ENCODE assay signal across 8 cellular contexts in genomic region chr5:62305715-62306493, GRCh38. TPM values are rescaled to one million over a fixed set of nuclear protein-coding genes. Genes with fewer than 3 reads are reported as not detected.
DNase-seq lines count a peak whose midpoint lies in the region; ATAC-seq and TF ChIP-seq lines count a peak whose summit lies in the region.

Gene KIF2A (plus strand): TSS chr5:62306206. CDS start chr5:62306473, 267 bp downstream.

- peaks cover 49% of the 10 kb centered on the region for H3K4me1 Mint-ChIP-seq in activated T-helper 2 cell treated with anti-CD3 and anti-CD28 coated beads, Interferon-gamma antibody, Interleukin-2, Interleukin-4, amounts not matched to agents 10 μg/mL and 5 μg/mL and 100 μg/mL, durations not matched to agents 14 hours and 24 hours and 36 hours (ENCODE audit: low read depth)
- peaks cover 47 to 48% of the 10 kb centered on the region in 2 donors for H3K4me1 Mint-ChIP-seq in natural killer cell

- H3K9me3 ChIP-seq in ES-I3 (ENCODE audit: control insufficient read depth, insufficient read depth, low read length) (no peaks in the 10 kb centered on the region), Loucy (ENCODE audit: insufficient read depth, low read depth, low read length) (no peaks in the 10 kb centered on the region), RWPE2 (ENCODE audit: severe bottlenecking) (no peaks in the 10 kb centered on the region)

- peaks cover 44% of the 10 kb centered on the region for H3K36me3 Mint-ChIP-seq in activated T-helper 2 cell treated with anti-CD3 and anti-CD28 coated beads, Interferon-gamma antibody, Interleukin-2, Interleukin-4, amounts not matched to agents 10 μg/mL and 5 μg/mL and 100 μg/mL, durations not matched to agents 14 hours and 24 hours and 36 hours (ENCODE audit: low read depth)
- no peaks in the 10 kb centered on the region for H3K36me3 Mint-ChIP-seq in natural killer cell

- H2AFZ ChIP-seq in Loucy (ENCODE audit: low read length): peak within 1 kb of the TSS; percentile 86

- H3K9ac ChIP-seq in ES-I3 (ENCODE audit: low read depth, low read length): peak within 1 kb of the TSS; percentile 84
- H3K9ac ChIP-seq in Loucy (ENCODE audit: low read depth, low read length, poor library complexity, severe bottlenecking): peak within 1 kb of the TSS; percentile 94

- ATAC-seq in RWPE2 (ENCODE audit: low read depth) (peak; percentile 91), natural killer cell (peak; percentile 79 to 94 (median 86))

- H3K9me2 ChIP-seq in Loucy (replicated peaks; ENCODE audit: low read depth, low read length): no peaks in the 10 kb centered on the region

- H3K4me1 ChIP-seq in ES-I3 (ENCODE audit: insufficient read depth, low read length) (peaks cover 5% of the 10 kb centered on the region; the same call in 1 of the 2 replicates), Loucy (ENCODE audit: insufficient read depth, low read length, poor library complexity, severe bottlenecking) (peaks cover 35% of the 10 kb centered on the region), RWPE2 (ENCODE audit: insufficient read depth, poor library complexity, severe bottlenecking) (peaks cover 6% of the 10 kb centered on the region)

- H3K79me2 ChIP-seq in Loucy (ENCODE audit: insufficient read depth, low read length): peaks cover 48% of the 10 kb centered on the region

- no peaks in the 10 kb centered on the region for H3F3A ChIP-seq in Loucy (ENCODE audit: low read depth)

- peak within 1 kb of the TSS; percentile 99 for H3K4me3 Mint-ChIP-seq in activated T-helper 2 cell treated with anti-CD3 and anti-CD28 coated beads, Interferon-gamma antibody, Interleukin-2, Interleukin-4, amounts not matched to agents 10 μg/mL and 5 μg/mL and 100 μg/mL, durations not matched to agents 14 hours and 24 hours and 36 hours (ENCODE audit: low read depth)
- peak within 1 kb of the TSS; percentile 98 for H3K4me3 Mint-ChIP-seq in natural killer cell

- H3K27me3 Mint-ChIP-seq in activated T-helper 2 cell treated with anti-CD3 and anti-CD28 coated beads, Interferon-gamma antibody, Interleukin-2, Interleukin-4, amounts not matched to agents 10 μg/mL and 5 μg/mL and 100 μg/mL, durations not matched to agents 14 hours and 24 hours and 36 hours (ENCODE audit: low read depth): no peaks in the 10 kb centered on the region
- H3K27me3 Mint-ChIP-seq in natural killer cell (ENCODE audit: low read depth in 2 of 2): no peaks in the 10 kb centered on the region

- TF ChIP-seq CTCF in Loucy (conservative IDR thresholded peaks at IDR 0.05; ENCODE audit: low read length): no peak
- peak; percentile 9 for TF ChIP-seq CTCF in RWPE2 (IDR thresholded peaks at IDR 0.05; ENCODE audit: poor library complexity, severe bottlenecking)
- TF ChIP-seq CTCF in natural killer cell (IDR thresholded peaks at IDR 0.05): no peak

- H4K20me1 ChIP-seq in Loucy (ENCODE audit: insufficient read depth, low read length, poor library complexity, severe bottlenecking): peaks cover 44% of the 10 kb centered on the region

- peak within 1 kb of the TSS; percentile 81 for H3K4me2 ChIP-seq in Loucy (ENCODE audit: low read depth, low read length, poor library complexity, severe bottlenecking)

- peak within 1 kb of the TSS; percentile 66 for H3K27ac ChIP-seq in RWPE2 (ENCODE audit: poor library complexity, severe bottlenecking)

- DNase-seq in H7 (peak; percentile 97), RWPE2 (ENCODE audit: low spot score) (peak; percentile 93), fibroblast of peridontal ligament (ENCODE audit: extremely low read depth) (peak; percentile 84), natural killer cell (peak; percentile 91)
- DNase-seq in activated T-helper 2 cell treated with anti-CD3 and anti-CD28 coated beads, Interferon-gamma antibody, Interleukin-2, Interleukin-4, amounts not matched to agents 10 μg/mL and 5 μg/mL and 100 μg/mL, durations not matched to agents 14 hours and 24 hours and 36 hours (ENCODE audit: low spot score): peak; percentile 96
- peak; percentile 85 to 98 (median 90) for DNase-seq in stimulated activated naive CD4-positive, alpha-beta T cell (lab: John Stamatoyannopoulos, UW)

- intact Hi-C loops in activated T-helper 2 cell treated with anti-CD3 and anti-CD28 coated beads, Interferon-gamma antibody, Interleukin-2, Interleukin-4, amounts not matched to agents 10 μg/mL and 5 μg/mL and 100 μg/mL, durations not matched to agents 14 hours and 24 hours and 36 hours (cut with micrococcal nuclease): loop anchor here (1.0 to 5.0 kb wide), 7 partner anchors 9 to 974 kb away; partner anchors contain the start of genes DIMT1 and ZSWIM6
- intact Hi-C loops in natural killer cell (cut with micrococcal nuclease): loop anchor here (2.0 to 5.0 kb wide), 3 partner anchors 36 to 271 kb away; partner anchors contain the start of genes DIMT1 and LRRC70

- H3K9me3 Mint-ChIP-seq in activated T-helper 2 cell treated with anti-CD3 and anti-CD28 coated beads, Interferon-gamma antibody, Interleukin-2, Interleukin-4, amounts not matched to agents 10 μg/mL and 5 μg/mL and 100 μg/mL, durations not matched to agents 14 hours and 24 hours and 36 hours: no peaks in the 10 kb centered on the region
- no peaks in the 10 kb centered on the region for H3K9me3 Mint-ChIP-seq in natural killer cell

- H3K4me3 ChIP-seq in H7 (ENCODE audit: insufficient read depth, low read depth, low read length) (peak within 1 kb of the TSS; percentile 97), Loucy (ENCODE audit: low read length, poor library complexity, severe bottlenecking) (peak within 1 kb of the TSS; percentile 85), RWPE2 (ENCODE audit: severe bottlenecking) (peak within 1 kb of the TSS; percentile 86)

- peak within 1 kb of the TSS; percentile 97 for H3K27ac Mint-ChIP-seq in activated T-helper 2 cell treated with anti-CD3 and anti-CD28 coated beads, Interferon-gamma antibody, Interleukin-2, Interleukin-4, amounts not matched to agents 10 μg/mL and 5 μg/mL and 100 μg/mL, durations not matched to agents 14 hours and 24 hours and 36 hours
- H3K27ac Mint-ChIP-seq in natural killer cell: peak within 1 kb of the TSS; percentile 98 to 99

- H3K36me3 ChIP-seq in ES-I3 (ENCODE audit: insufficient read depth, low read length) (no peaks in the 10 kb centered on the region; the same call in 1 of the 2 replicates), H7 (replicated peaks; ENCODE audit: control insufficient read depth, insufficient read depth, low read length) (no peaks in the 10 kb centered on the region), Loucy (ENCODE audit: insufficient read depth, low read length) (no peaks in the 10 kb centered on the region), RWPE2 (ENCODE audit: low read depth) (peaks cover 23% of the 10 kb centered on the region)

- H3K27me3 ChIP-seq in H7 (ENCODE audit: control insufficient read depth, insufficient read depth, low read length): no peaks in the 10 kb centered on the region
- H3K27me3 ChIP-seq in Loucy (ENCODE audit: insufficient read depth, low read length, poor library complexity, severe bottlenecking): no peaks in the 10 kb centered on the region
- H3K27me3 ChIP-seq in RWPE2 (ENCODE audit: insufficient read depth, poor library complexity, severe bottlenecking): no peaks in the 10 kb centered on the region

RNA-seq across cellular contexts. Expression of gene KIF2A, which starts in this region (rescaled TPM):
- total RNA-seq in H7 (2014; rRNA removed; shearing (Covaris generic)): 49.6 and 68.9 TPM in 2 replicates
- total RNA-seq in activated T-helper 2 cell treated with anti-CD3 and anti-CD28 coated beads, Interferon-gamma antibody, Interleukin-2, Interleukin-4, amounts not matched to agents 10 μg/mL and 5 μg/mL and 100 μg/mL, durations not matched to agents 14 hours and 24 hours and 36 hours: 285 and 294 TPM in 2 replicates
- total RNA-seq in natural killer cell: 10 to 100 TPM; 80.4 to 95.2 (median 80.6) TPM

Comparison
In these comparisons a context has a peak if more than half of its experiments do, and no peak if none do; other contexts are left out.
1. Peak in every context shown above with its lines: DNase-seq, ATAC-seq, H3K4me3 ChIP-seq and H3K27ac ChIP-seq.